Comparison of ENCODE assay signal across 26 cellular contexts in the genomic region with DNA sequence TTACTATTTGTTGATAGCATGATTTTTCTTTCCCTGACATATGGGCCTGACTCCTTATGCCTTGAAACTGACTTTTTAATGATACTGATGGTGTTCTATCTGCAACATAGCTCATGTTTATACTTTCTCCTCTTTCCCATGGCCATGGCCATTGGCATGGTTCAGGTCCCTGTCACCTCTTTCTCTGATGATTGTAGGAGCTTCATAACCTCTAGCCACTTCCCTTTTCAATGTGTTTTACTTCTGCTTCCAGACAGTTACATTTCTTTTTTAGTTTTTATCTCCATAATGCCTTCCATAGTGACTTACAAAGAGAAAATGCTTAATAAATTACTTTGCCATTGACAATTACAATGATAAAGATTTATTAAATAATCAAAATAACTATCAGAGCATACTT.
DNase-seq lines count a peak whose midpoint lies in the region; ATAC-seq and TF ChIP-seq lines count a peak whose summit lies in the region.
"Had no signal": no experiment of that assay in that cellular context is flagged by ENCODE, and none has a peak within 500 bp of the region (broad histone marks: within the 10 kb centered on the region; RNA-seq: fewer than 3 reads in every experiment).

No MANE protein-coding gene starts in this region.

- H3K36me3 ChIP-seq in BLaER1 treated with 17β-estradiol and CSF1 and Interleukin-3, amounts not matched to agents 10 nM and 100 nM: no peaks in the 10 kb centered on the region
- H3K36me3 ChIP-seq: BLaER1, uterus had no signal

- DNase-seq in NOMO-1 treated with DMSO at 0.1 percent for 48 hours (lab: John Stamatoyannopoulos, UW; ENCODE audit: unreplicated experiment): peak; percentile 83
- peak; percentile 12 for DNase-seq in germinal center (ENCODE audit: low spot score)
- no peak for DNase-seq in GM20000 (ENCODE audit: low spot score)
- DNase-seq in T-helper 2 cell treated with Interferon-gamma antibody and Interleukin-4, amounts not matched to agents 5 μg/mL and 100 μg/mL, for 36 hours (ENCODE audit: low spot score): no peak
- DNase-seq: activated CD4-positive, alpha-beta T cell treated with anti-CD3 and anti-CD28 coated beads for 1 hour; activated CD8-positive, alpha-beta T cell treated with anti-CD3 and anti-CD28 coated beads for 36 hours; activated gamma-delta T cell; activated naive CD8-positive, alpha-beta T cell treated with anti-CD3 and anti-CD28 coated beads, Interleukin-2, amount 50 U/mL, for 24 hours; activated T-cell treated with anti-CD3 and anti-CD28 coated beads for 4 hours; body of pancreas; Calu3; effector CD4-positive, alpha-beta T cell; NCI-H1092; NCI-H187 treated with DMSO at 0.1 percent for 48 hours; NCI-H69; retina; stimulated activated CD4-positive, alpha-beta T cell treated with anti-CD3 and anti-CD28 coated beads, Interleukin-2, amount 100 ng/mL, for 48 hours; stimulated activated naive CD4-positive, alpha-beta T cell; testis; uterus had no signal

- H3K27me3 ChIP-seq in BLaER1 treated with 17β-estradiol and CSF1 and Interleukin-3, amounts not matched to agents 10 nM and 100 nM: no peaks in the 10 kb centered on the region
- H3K27me3 ChIP-seq: BLaER1, body of pancreas, testis, uterus had no signal

- H3K4me3 Mint-ChIP-seq in T-helper 2 cell treated with Interferon-gamma antibody and Interleukin-4, amounts not matched to agents 5 μg/mL and 100 μg/mL, for 36 hours: no peak overlapping the region
- H3K4me3 Mint-ChIP-seq: activated CD8-positive, alpha-beta T cell treated with anti-CD3 and anti-CD28 coated beads for 36 hours; activated naive CD8-positive, alpha-beta T cell treated with anti-CD3 and anti-CD28 coated beads, Interleukin-2, amount 50 U/mL, for 24 hours had no signal

- H3K36me3 Mint-ChIP-seq in T-helper 2 cell treated with Interferon-gamma antibody and Interleukin-4, amounts not matched to agents 5 μg/mL and 100 μg/mL, for 36 hours (ENCODE audit: low read depth): no peaks in the 10 kb centered on the region

- no peak overlapping the region for H3K9ac ChIP-seq in BLaER1 treated with 17β-estradiol and CSF1 and Interleukin-3, amounts not matched to agents 10 nM and 100 nM
- H3K9ac ChIP-seq: BLaER1 had no signal

- H3K27ac Mint-ChIP-seq in T-helper 2 cell treated with Interferon-gamma antibody and Interleukin-4, amounts not matched to agents 5 μg/mL and 100 μg/mL, for 36 hours: no peak overlapping the region
- H3K27ac Mint-ChIP-seq: activated CD8-positive, alpha-beta T cell treated with anti-CD3 and anti-CD28 coated beads for 36 hours; activated naive CD8-positive, alpha-beta T cell treated with anti-CD3 and anti-CD28 coated beads, Interleukin-2, amount 50 U/mL, for 24 hours had no signal

- H3K27ac ChIP-seq in BLaER1 treated with 17β-estradiol and CSF1 and Interleukin-3, amounts not matched to agents 10 nM and 100 nM: peak overlapping the region in 8 of 11 experiments; percentile 9 to 68 (median 36); a peak in 13 of 22 replicates
- H3K27ac ChIP-seq: BLaER1, body of pancreas, testis, uterus had no signal

- peaks cover 0 to 9% (median 0%) of the 10 kb centered on the region in 11 experiments; a peak in 5 of 22 replicates for H3K9me3 ChIP-seq in BLaER1 treated with 17β-estradiol and CSF1 and Interleukin-3, amounts not matched to agents 10 nM and 100 nM (replicated peaks in 1 of 11)
- H3K9me3 ChIP-seq: BLaER1, body of pancreas, testis, uterus had no signal

- H4K20me1 ChIP-seq in BLaER1 treated with 17β-estradiol and CSF1 and Interleukin-3, amounts not matched to agents 10 nM and 100 nM: no peaks in the 10 kb centered on the region
- H4K20me1 ChIP-seq: BLaER1 had no signal

- ATAC-seq in GM18909 (IDR thresholded peaks at IDR 0.05; ENCODE audit: poor library complexity, unreplicated experiment): peak; percentile 37
- no peak for ATAC-seq in HG02973 (IDR thresholded peaks at IDR 0.05; ENCODE audit: unreplicated experiment)
- no peak for ATAC-seq in GM19023 (IDR thresholded peaks at IDR 0.05; ENCODE audit: unreplicated experiment)
- ATAC-seq: activated CD8-positive, alpha-beta T cell treated with anti-CD3 and anti-CD28 coated beads for 36 hours; activated naive CD8-positive, alpha-beta T cell treated with anti-CD3 and anti-CD28 coated beads, Interleukin-2, amount 50 U/mL, for 24 hours; body of pancreas; left lobe of liver had no signal

- no peak overlapping the region for H3K4me3 ChIP-seq in BLaER1 treated with 17β-estradiol and CSF1 and Interleukin-3, amounts not matched to agents 10 nM and 100 nM
- H3K4me3 ChIP-seq: BLaER1, body of pancreas, testis, uterus had no signal

- no peaks in the 10 kb centered on the region for H3K4me1 Mint-ChIP-seq in T-helper 2 cell treated with Interferon-gamma antibody and Interleukin-4, amounts not matched to agents 5 μg/mL and 100 μg/mL, for 36 hours (ENCODE audit: low read depth)

- peak overlapping the region in 7 of 11 experiments; percentile 44 to 82 (median 52); a peak in 14 of 22 replicates for H3K4me2 ChIP-seq in BLaER1 treated with 17β-estradiol and CSF1 and Interleukin-3, amounts not matched to agents 10 nM and 100 nM
- H3K4me2 ChIP-seq: BLaER1 had no signal

- H3K27me3 Mint-ChIP-seq in T-helper 2 cell treated with Interferon-gamma antibody and Interleukin-4, amounts not matched to agents 5 μg/mL and 100 μg/mL, for 36 hours (ENCODE audit: low read depth): no peaks in the 10 kb centered on the region
- H3K27me3 Mint-ChIP-seq: activated CD8-positive, alpha-beta T cell treated with anti-CD3 and anti-CD28 coated beads for 36 hours; activated naive CD8-positive, alpha-beta T cell treated with anti-CD3 and anti-CD28 coated beads, Interleukin-2, amount 50 U/mL, for 24 hours had no signal

- no peak for TF ChIP-seq CTCF in GM20000 (IDR thresholded peaks at IDR 0.05; ENCODE audit: extremely low read depth, missing control alignments)

- H3K9me3 Mint-ChIP-seq in T-helper 2 cell treated with Interferon-gamma antibody and Interleukin-4, amounts not matched to agents 5 μg/mL and 100 μg/mL, for 36 hours: no peaks in the 10 kb centered on the region
- H3K9me3 Mint-ChIP-seq: activated CD8-positive, alpha-beta T cell treated with anti-CD3 and anti-CD28 coated beads for 36 hours; activated naive CD8-positive, alpha-beta T cell treated with anti-CD3 and anti-CD28 coated beads, Interleukin-2, amount 50 U/mL, for 24 hours had no signal

- peaks cover 30 to 75% (median 63%) of the 10 kb centered on the region in 10 experiments for H3K4me1 ChIP-seq in BLaER1 treated with 17β-estradiol and CSF1 and Interleukin-3, amounts not matched to agents 10 nM and 100 nM
- H3K4me1 ChIP-seq: body of pancreas, testis, uterus had no signal

Comparison
In these comparisons a context has a peak if more than half of its experiments do, and no peak if none do; other contexts are left out.
1. DNase-seq: peak in NOMO-1 treated with DMSO at 0.1 percent for 48 hours (single experiment) and germinal center (single experiment); none in GM20000 (single experiment) and T-helper 2 cell treated with Interferon-gamma antibody and Interleukin-4, amounts not matched to agents 5 μg/mL and 100 μg/mL, for 36 hours (single experiment).